Comparison of ENCODE assay signal across 19 cellular contexts in the genomic region with DNA sequence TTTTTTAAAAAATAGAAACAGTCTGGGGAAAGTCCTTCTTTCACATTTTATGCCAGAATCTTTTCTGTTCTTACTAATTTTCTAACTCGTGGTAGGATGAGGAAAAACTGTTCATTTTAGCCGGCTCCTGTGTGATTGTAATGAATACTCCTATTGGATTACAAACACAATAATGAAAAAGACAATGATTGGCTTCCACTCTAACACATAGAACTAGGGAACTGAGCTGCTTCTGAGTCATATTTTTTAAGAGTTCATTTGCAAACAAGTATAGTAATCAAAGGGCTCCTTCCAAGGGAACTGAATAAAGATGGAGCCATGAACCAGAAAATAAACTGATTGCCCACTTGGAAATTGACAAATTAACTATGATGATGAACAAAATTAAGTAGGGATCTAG.
"Had no signal": no experiment of that assay in that cellular context is flagged by ENCODE, and none has a peak within 500 bp of the region (broad histone marks: within the 10 kb centered on the region; RNA-seq: fewer than 3 reads in every experiment).

No MANE protein-coding gene starts in this region.

- H3K9me3 Mint-ChIP-seq: activated naive CD8-positive, alpha-beta T cell treated with anti-CD3 and anti-CD28 coated beads, Interleukin-2, amount 50 U/mL, for 24 hours; activated T-helper 1 cell treated with anti-CD3 and anti-CD28 coated beads, Interleukin-12 subunit alpha, Interleukin-12 subunit beta, Interleukin-2, Interleukin-4 antibody, amounts not matched to agents 30 ng/mL and 10 ng/mL and 1 ng/mL, durations not matched to agents 14 hours and 24 hours and 36 hours; immature natural killer cell had no signal

- ATAC-seq: activated CD8-positive, alpha-beta T cell treated with anti-CD3 and anti-CD28 coated beads, Interleukin-2, amount 10 ng/mL, durations not matched to agents 7 days and 5 days; activated naive CD8-positive, alpha-beta T cell treated with anti-CD3 and anti-CD28 coated beads, Interleukin-2, amount 50 U/mL, for 24 hours; naive thymus-derived CD8-positive, alpha-beta T cell; stimulated activated naive CD8-positive, alpha-beta T cell treated with anti-CD3 and anti-CD28 coated beads, Interleukin-15, Interleukin-2, amounts not matched to agents 100 U/mL and 50 U/mL, for 24 hours had no signal

- H3K9me3 ChIP-seq: psoas muscle, sigmoid colon had no signal

- H3K36me3 ChIP-seq: lower lobe of right lung, sigmoid colon, WERI-Rb-1 had no signal

- H3K27ac Mint-ChIP-seq: activated CD8-positive, alpha-beta T cell treated with anti-CD3 and anti-CD28 coated beads, Interleukin-2, amount 10 ng/mL, durations not matched to agents 7 days and 5 days; activated naive CD8-positive, alpha-beta T cell treated with anti-CD3 and anti-CD28 coated beads, Interleukin-2, amount 50 U/mL, for 24 hours; activated T-helper 1 cell treated with anti-CD3 and anti-CD28 coated beads, Interleukin-12 subunit alpha, Interleukin-12 subunit beta, Interleukin-2, Interleukin-4 antibody, amounts not matched to agents 30 ng/mL and 10 ng/mL and 1 ng/mL, durations not matched to agents 14 hours and 24 hours and 36 hours; endodermal cell; immature natural killer cell; naive thymus-derived CD8-positive, alpha-beta T cell had no signal

- H3K36me3 Mint-ChIP-seq: immature natural killer cell; naive thymus-derived CD8-positive, alpha-beta T cell had no signal

- H3K27me3 ChIP-seq: sigmoid colon had no signal

- H3K4me3 Mint-ChIP-seq: activated CD8-positive, alpha-beta T cell treated with anti-CD3 and anti-CD28 coated beads, Interleukin-2, amount 10 ng/mL, durations not matched to agents 7 days and 5 days; activated naive CD8-positive, alpha-beta T cell treated with anti-CD3 and anti-CD28 coated beads, Interleukin-2, amount 50 U/mL, for 24 hours; activated T-helper 1 cell treated with anti-CD3 and anti-CD28 coated beads, Interleukin-12 subunit alpha, Interleukin-12 subunit beta, Interleukin-2, Interleukin-4 antibody, amounts not matched to agents 30 ng/mL and 10 ng/mL and 1 ng/mL, durations not matched to agents 14 hours and 24 hours and 36 hours; endodermal cell; immature natural killer cell; naive thymus-derived CD8-positive, alpha-beta T cell had no signal

- DNase-seq: activated CD4-positive, alpha-beta T cell treated with anti-CD3 and anti-CD28 coated beads for 4 hours; activated CD8-positive, alpha-beta memory T cell treated with anti-CD3 and anti-CD28 coated beads, Interleukin-2, amount 50 U/mL, for 48 hours; activated CD8-positive, alpha-beta T cell treated with anti-CD3 and anti-CD28 coated beads, Interleukin-2, amount 10 ng/mL, durations not matched to agents 7 days and 5 days; activated naive CD4-positive, alpha-beta T cell treated with Interleukin-2 at 50 U/mL for 16 hours; activated naive CD8-positive, alpha-beta T cell treated with anti-CD3 and anti-CD28 coated beads, Interleukin-2, amount 50 U/mL, for 24 hours; central memory CD4-positive, alpha-beta T cell; endodermal cell; immature natural killer cell; lower lobe of right lung; naive thymus-derived CD8-positive, alpha-beta T cell; nucleus accumbens; psoas muscle; stimulated activated CD4-positive, alpha-beta T cell treated with anti-CD3 and anti-CD28 coated beads, Interleukin-4, amount 100 ng/mL, for 1 hour; stimulated activated CD8-positive, alpha-beta memory T cell treated with anti-CD3 and anti-CD28 coated beads, Interleukin-4, amount 100 ng/mL, for 48 hours; stimulated activated naive CD8-positive, alpha-beta T cell treated with anti-CD3 and anti-CD28 coated beads, Interleukin-15, Interleukin-2, amounts not matched to agents 100 U/mL and 50 U/mL, for 24 hours; T-helper 1 cell; WERI-Rb-1 had no signal

- H3K4me1 ChIP-seq: lower lobe of right lung, psoas muscle had no signal

- H3K4me1 Mint-ChIP-seq: activated naive CD8-positive, alpha-beta T cell treated with anti-CD3 and anti-CD28 coated beads, Interleukin-2, amount 50 U/mL, for 24 hours; endodermal cell; immature natural killer cell; naive thymus-derived CD8-positive, alpha-beta T cell had no signal

- H3K27ac ChIP-seq: lower lobe of right lung, psoas muscle, WERI-Rb-1 had no signal

- H3K4me3 ChIP-seq: lower lobe of right lung, psoas muscle, sigmoid colon had no signal

- H3K27me3 Mint-ChIP-seq: activated naive CD8-positive, alpha-beta T cell treated with anti-CD3 and anti-CD28 coated beads, Interleukin-2, amount 50 U/mL, for 24 hours had no signal
